Comparison of ENCODE assay signal across 1 cellular context in the genomic region with DNA sequence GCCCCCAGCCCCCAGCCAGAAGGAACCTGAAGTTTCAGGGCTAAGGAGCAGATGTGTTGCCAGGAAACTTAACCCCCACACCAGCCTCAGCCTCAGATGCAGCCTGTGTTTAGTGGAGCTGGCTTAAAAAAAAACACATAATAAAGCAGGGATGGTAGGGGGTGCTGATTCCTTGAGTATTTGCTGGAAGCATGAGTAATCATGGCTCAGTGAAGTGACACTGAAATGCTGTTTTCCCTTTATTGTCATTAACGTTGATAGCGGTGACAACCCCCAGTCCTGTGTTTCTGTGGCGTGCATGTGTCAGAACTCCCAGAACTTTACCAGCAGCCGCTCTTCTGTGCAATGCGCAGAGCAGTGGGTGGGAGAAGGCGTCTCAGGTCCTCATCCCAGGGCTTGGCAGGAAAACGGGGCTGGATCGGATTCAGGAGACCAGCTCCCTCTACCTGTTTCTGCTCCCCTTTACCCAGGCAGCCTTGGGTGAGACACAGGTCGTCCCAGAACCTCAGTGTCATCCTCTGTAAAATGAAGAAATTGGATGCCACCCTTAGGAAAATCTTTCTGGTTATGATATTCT.
TF ChIP-seq lines count a peak whose summit lies in the region.

No MANE protein-coding gene starts in this region.

TF ChIP-seq in GM23338, 12 proteins besides CTCF, POLR2A, EP300 and RAD21 (continued from another document):
- TF ChIP-seq JUNB (IDR thresholded peaks at IDR 0.05; ENCODE audit: unreplicated experiment) (no peak), POLR2AphosphoS5 (IDR thresholded peaks at IDR 0.05; ENCODE audit: low read depth) (no peak), ETS1 (IDR thresholded peaks at IDR 0.05) (no peak), CREB1 (CRISPR knock-in tag; IDR thresholded peaks at IDR 0.05; ENCODE audit: low read depth) (no peak), EZH2phosphoT487 (IDR thresholded peaks at IDR 0.05; ENCODE audit: unreplicated experiment) (no peak), ZNF462 (CRISPR knock-in tag; IDR thresholded peaks at IDR 0.05) (no peak), ZNF331 (CRISPR knock-in tag; IDR thresholded peaks at IDR 0.05; ENCODE audit: low read depth) (no peak), ZNF114 (CRISPR knock-in tag; IDR thresholded peaks at IDR 0.05) (no peak), NANOG (IDR thresholded peaks at IDR 0.05; ENCODE audit: borderline replicate concordance) (no peak), EZH2 (IDR thresholded peaks at IDR 0.05; ENCODE audit: low read depth, unreplicated experiment) (no peak), STAT1 (IDR thresholded peaks at IDR 0.05; ENCODE audit: unreplicated experiment) (no peak)
TF ChIP-seq in GM23338: peak in this region for 0.
